ENCODE assay signal across 4 cellular contexts in genomic region chr3:128475355-128475754, GRCh38. TPM values are rescaled to one million over a fixed set of nuclear protein-coding genes. Genes with fewer than 3 reads are reported as not detected.
"Had no signal": no experiment of that assay in that cellular context is flagged by ENCODE, and none has a peak within 500 bp of the region (broad histone marks: within the 10 kb centered on the region; RNA-seq: fewer than 3 reads in every experiment).

No MANE protein-coding gene starts in this region.

- DNase-seq: GDM1, GF-D8 had no signal

- H3K4me3 ChIP-seq: GM12878 had no signal

- ATAC-seq: GM12878 had no signal

RNA-seq across cellular contexts. Expression of gene DNAJB8, which starts 8.7 kb away (rescaled TPM):
- total RNA-seq: G401, GM12878 had no signal
